8 cellular contexts compared by ENCODE assay signal in genomic region chr10:86261933-86262665, GRCh38.
DNase-seq lines count a peak whose midpoint lies in the region; ATAC-seq and TF ChIP-seq lines count a peak whose summit lies in the region.

No MANE protein-coding gene starts in this region.

- H3K79me2 ChIP-seq in OCI-LY7 (ENCODE audit: insufficient read depth, low read depth, low read length) (no peaks in the 10 kb centered on the region), hepatocyte (no peaks in the 10 kb centered on the region)

- BruUV-seq in A673 (replicated peaks; lab: Mats Ljungman, UMichigan): no TSS peak
- no TSS peak for BruUV-seq in OCI-LY7 (replicated peaks; lab: Mats Ljungman, UMichigan)

- H3K36me3 ChIP-seq in A673 (ENCODE audit: insufficient read depth, low read length, poor library complexity, severe bottlenecking) (no peaks in the 10 kb centered on the region), OCI-LY7 (ENCODE audit: insufficient read depth, low read length) (no peaks in the 10 kb centered on the region), hepatocyte (replicated peaks; ENCODE audit: insufficient read depth, low read depth) (no peaks in the 10 kb centered on the region)

- H3K4me3 ChIP-seq in A673 (ENCODE audit: low read depth, low read length, poor library complexity, severe bottlenecking) (no peak overlapping the region), GM12864 (ENCODE audit: low read depth, low read length) (no peak overlapping the region), OCI-LY7 (ENCODE audit: low read depth, low read length, poor library complexity, severe bottlenecking) (no peak overlapping the region), hepatocyte (no peak overlapping the region)

- TF ChIP-seq CTCF in A673 (conservative IDR thresholded peaks at IDR 0.05; ENCODE audit: low read depth, low read length) (0 out of 2 replicates have a peak, but pooled peaks have one; percentile 19), GM12864 (IDR thresholded peaks at IDR 0.05; ENCODE audit: low read depth, low read length, missing control alignments) (peak; percentile 72), OCI-LY7 (conservative IDR thresholded peaks at IDR 0.05; ENCODE audit: low read length) (peak; percentile 78), hepatocyte (IDR thresholded peaks at IDR 0.05; ENCODE audit: poor library complexity) (peak; percentile 30)

- H3K27ac ChIP-seq in A673 (ENCODE audit: low read depth, low read length, poor library complexity, severe bottlenecking): no peak overlapping the region
- H3K27ac ChIP-seq in OCI-LY7 (ENCODE audit: low read depth, low read length, poor library complexity, severe bottlenecking): no peak overlapping the region
- no peak overlapping the region for H3K27ac ChIP-seq in hepatocyte
- H3K27ac ChIP-seq in temporal lobe (ENCODE audit: low read depth, low read length): peak overlapping the region; percentile 97

- no peaks in the 10 kb centered on the region for H3K27me3 ChIP-seq in A673 (replicated peaks; ENCODE audit: insufficient read depth, low read depth, low read length, poor library complexity)
- peaks cover 13% of the 10 kb centered on the region for H3K27me3 ChIP-seq in hepatocyte

- H2AFZ ChIP-seq in OCI-LY7 (ENCODE audit: low read length) (no peak overlapping the region), hepatocyte (no peak overlapping the region)

- H3K9me3 ChIP-seq in A673 (ENCODE audit: low read depth, low read length, poor library complexity, severe bottlenecking): no peaks in the 10 kb centered on the region
- no peaks in the 10 kb centered on the region for H3K9me3 ChIP-seq in OCI-LY7 (ENCODE audit: low read length)
- H3K9me3 ChIP-seq in hepatocyte (ENCODE audit: low read depth): no peaks in the 10 kb centered on the region

- H3K4me2 ChIP-seq in OCI-LY7 (ENCODE audit: low read length): peak overlapping the region; percentile 25; the same call in 1 of the 2 replicates
- no peak overlapping the region for H3K4me2 ChIP-seq in hepatocyte

- DNase-seq in A673 (ENCODE audit: low spot score) (no peak), GM12864 (ENCODE audit: low read depth) (peak; percentile 24), OCI-LY7 (ENCODE audit: low spot score) (peak; percentile 76), hepatocyte (ENCODE audit: low spot score) (peak; percentile 52), NCI-H446 treated with DMSO at 0.1 percent for 48 hours (lab: John Stamatoyannopoulos, UW) (no peak)

- intact Hi-C loops in A673 (cut with micrococcal nuclease; ENCODE audit: unreplicated experiment): no loop called here
- intact Hi-C loops in OCI-LY7 (cut with micrococcal nuclease; ENCODE audit: unreplicated experiment): loop anchor here (1.0 kb wide), 2 partner anchors 115 to 323 kb away; no protein-coding TSS in a partner anchor

- CTCF ChIA-PET in A673 (lab: Charles Lee): no interaction called here
- CTCF ChIA-PET in OCI-LY7 (lab: Charles Lee; ENCODE audit: unreplicated experiment): interaction anchor here (0.5 to 1.1 kb wide), 2 partner anchors 322 to 331 kb away, joined by 3 to 9 read pairs; no protein-coding TSS in a partner anchor

- H3K4me1 ChIP-seq in A673 (ENCODE audit: insufficient read depth, low read length, poor library complexity, severe bottlenecking) (no peaks in the 10 kb centered on the region), OCI-LY7 (ENCODE audit: insufficient read depth, low read length, poor library complexity, severe bottlenecking) (no peaks in the 10 kb centered on the region), hepatocyte (ENCODE audit: insufficient read depth) (no peaks in the 10 kb centered on the region)

- H4K20me1 ChIP-seq in OCI-LY7 (ENCODE audit: insufficient read depth, low read length) (no peaks in the 10 kb centered on the region), hepatocyte (ENCODE audit: insufficient read depth, poor library complexity, severe bottlenecking) (no peaks in the 10 kb centered on the region)

- POLR2A ChIA-PET in A673 (lab: Charles Lee; ENCODE audit: low non-redundant PET) (no interaction called here), OCI-LY7 (lab: Charles Lee) (interaction anchor here (0.9 to 1.0 kb wide), 2 partner anchors 15 to 35 kb away, joined by 3 read pairs; no protein-coding TSS in a partner anchor)

- no peaks in the 10 kb centered on the region for H3K9me2 ChIP-seq in OCI-LY7 (ENCODE audit: insufficient read depth, low read length)
- H3K9me2 ChIP-seq in hepatocyte (replicated peaks; ENCODE audit: insufficient read depth): no peaks in the 10 kb centered on the region

- ATAC-seq in HG02938 (IDR thresholded peaks at IDR 0.05; ENCODE audit: unreplicated experiment) (peak; percentile 82), GM21515 (IDR thresholded peaks at IDR 0.05; ENCODE audit: unreplicated experiment) (no peak)

- 68% methylated on average over 14 of the region's 14 CpGs for whole genome bisulfite sequencing in hepatocyte (ENCODE audit: low lambda C conversion rate, missing lambda C conversion rate)

Comparison
In these comparisons a context has a peak if more than half of its experiments do, and no peak if none do; other contexts are left out.
1. DNase-seq: peak in GM12864 (single experiment), OCI-LY7 (single experiment) and hepatocyte (single experiment); none in A673 (single experiment) and NCI-H446 treated with DMSO at 0.1 percent for 48 hours (single experiment).
2. CTCF ChIP-seq: peak in every context shown above with its lines; median percentile 78 in OCI-LY7; 72 in GM12864; 30 in hepatocyte; 19 in A673.